In the genomic region with DNA sequence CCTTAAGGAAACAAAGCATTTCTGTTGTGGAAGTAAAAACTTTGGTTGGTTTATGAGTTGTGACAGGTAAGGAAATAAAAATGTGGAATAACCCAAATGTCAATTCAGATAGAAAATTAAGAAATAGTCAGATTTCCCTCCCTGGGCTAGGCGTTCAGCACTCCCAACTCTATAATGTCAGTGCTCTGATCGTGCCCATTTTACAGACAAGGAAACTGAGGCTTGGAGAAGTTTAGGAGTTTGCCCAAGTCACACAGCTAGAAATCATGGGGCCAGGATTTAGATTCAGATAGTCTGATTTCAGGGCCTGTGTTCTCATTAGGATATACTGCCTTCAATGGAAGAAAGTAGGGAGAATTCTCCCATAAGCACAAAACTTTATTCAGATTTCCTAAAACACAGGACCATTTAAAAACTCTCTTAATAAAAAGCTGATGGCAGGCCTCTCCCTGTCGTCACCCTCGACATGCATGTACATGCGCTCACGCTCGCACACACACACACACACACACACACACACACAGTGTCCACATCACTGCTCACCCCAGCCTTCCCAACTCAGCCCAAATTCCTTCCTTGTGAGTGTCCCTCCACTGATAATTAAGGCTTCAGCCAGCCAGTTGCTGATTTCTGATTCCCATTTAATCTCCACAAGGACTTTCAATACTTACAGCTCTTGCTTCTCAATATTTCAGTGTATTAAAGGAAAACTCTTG, we compare ENCODE assay signal across 12 cellular contexts. TPM values are rescaled to one million over a fixed set of nuclear protein-coding genes. Genes with fewer than 3 reads are reported as not detected.
DNase-seq lines count a peak whose midpoint lies in the region; ATAC-seq, FAIRE-seq and TF ChIP-seq lines count a peak whose summit lies in the region.
"Had no signal": no experiment of that assay in that cellular context is flagged by ENCODE, and none has a peak within 500 bp of the region (broad histone marks: within the 10 kb centered on the region; RNA-seq: fewer than 3 reads in every experiment).

No MANE protein-coding gene starts in this region.

- H3K27ac ChIP-seq in gastroesophageal sphincter (peak overlapping the region in 2 of 4 donors; percentile 52 to 55), pancreas (no peak overlapping the region)

- POLR2A ChIA-PET in BJ (lab: Charles Lee) = no interaction called here

- H3K36me3 ChIP-seq in BJ (ENCODE audit: control insufficient read depth, insufficient read depth, low read length) (no peaks in the 10 kb centered on the region), gastroesophageal sphincter (no peaks in the 10 kb centered on the region), pancreas (no peaks in the 10 kb centered on the region)

- H3K4me3 ChIP-seq in BJ (ENCODE audit: low read depth, low read length) (0 out of 2 replicates have a peak overlapping the region, but pooled peaks have one; percentile 1), gastroesophageal sphincter (no peak overlapping the region), pancreas (no peak overlapping the region)

- no peak for TF ChIP-seq EP300 in gastroesophageal sphincter (IDR thresholded peaks at IDR 0.05)

- no peak overlapping the region for H3K4me3 Mint-ChIP-seq in activated T-helper 17 cell treated with anti-CD3 and anti-CD28 coated beads, Interleukin-2, amount 50 U/mL, for 72 hours
- H3K4me3 Mint-ChIP-seq: CD4-positive, CD25-positive, alpha-beta regulatory T cell; endodermal cell; stimulated activated naive B cell treated with anti-CD40 and anti-IgM and Interleukin-4, amounts not matched to agents 10 μg/mL and 1 μg/mL and 100 μg/mL, for 72 hours had no signal

- intact Hi-C loops in pancreas (cut with DNase I) = no loop called here

- peak; percentile 65 for ATAC-seq in gastroesophageal sphincter
- peak in 3 of 4 donors; percentile 43 to 67 (median 62) for ATAC-seq in pancreas
- no peak for ATAC-seq in GM21529 (IDR thresholded peaks at IDR 0.05; ENCODE audit: unreplicated experiment)
- ATAC-seq in activated T-helper 17 cell treated with anti-CD3 and anti-CD28 coated beads, Interleukin-2, amount 50 U/mL, for 72 hours (replicated peaks) = no peak
- ATAC-seq: stimulated activated naive B cell treated with anti-CD40 and anti-IgM and Interleukin-4, amounts not matched to agents 10 μg/mL and 1 μg/mL and 100 μg/mL, for 72 hours had no signal

- no peaks in the 10 kb centered on the region for H3K36me3 Mint-ChIP-seq in activated T-helper 17 cell treated with anti-CD3 and anti-CD28 coated beads, Interleukin-2, amount 50 U/mL, for 72 hours (ENCODE audit: low read depth)
- H3K36me3 Mint-ChIP-seq: CD4-positive, CD25-positive, alpha-beta regulatory T cell; stimulated activated naive B cell treated with anti-CD40 and anti-IgM and Interleukin-4, amounts not matched to agents 10 μg/mL and 1 μg/mL and 100 μg/mL, for 72 hours had no signal

- WGBS in gastroesophageal sphincter (ENCODE audit: low coverage in 1 of 2), 2 donors = 76% methylated on average over 5 to 7 of the region's 7 CpGs
- 84% methylated on average over 7 of the region's 7 CpGs for WGBS in pancreas, 2 donors

- DNase-seq in BJ (ENCODE audit: low read depth) = peak; percentile 83
- DNase-seq in amniotic epithelial cell (ENCODE audit: low read depth) = peak; percentile 75
- no peak for DNase-seq in pancreas
- DNase-seq in OCI-M2 (lab: John Stamatoyannopoulos, UW; ENCODE audit: unreplicated experiment) = no peak
- DNase-seq in mesenteric fat pad (ENCODE audit: low spot score) = no peak
- DNase-seq: CD4-positive, CD25-positive, alpha-beta regulatory T cell; endodermal cell; NCI-H1436; stimulated activated naive B cell treated with anti-CD40 and anti-IgM and Interleukin-4, amounts not matched to agents 10 μg/mL and 1 μg/mL and 100 μg/mL, for 72 hours had no signal

- no peak for FAIRE-seq in pancreas (lab: Jason Lieb, UNC)

- H3K27me3 ChIP-seq in BJ (ENCODE audit: control insufficient read depth, insufficient read depth, low read length) = peaks cover 3% of the 10 kb centered on the region; the same call in 1 of the 2 replicates
- H3K27me3 ChIP-seq in gastroesophageal sphincter = no peaks in the 10 kb centered on the region
- no peaks in the 10 kb centered on the region for H3K27me3 ChIP-seq in pancreas

- H3K27me3 Mint-ChIP-seq in activated T-helper 17 cell treated with anti-CD3 and anti-CD28 coated beads, Interleukin-2, amount 50 U/mL, for 72 hours = peaks cover 13% of the 10 kb centered on the region

- no peak overlapping the region for H3K27ac Mint-ChIP-seq in activated T-helper 17 cell treated with anti-CD3 and anti-CD28 coated beads, Interleukin-2, amount 50 U/mL, for 72 hours
- H3K27ac Mint-ChIP-seq: CD4-positive, CD25-positive, alpha-beta regulatory T cell; endodermal cell; stimulated activated naive B cell treated with anti-CD40 and anti-IgM and Interleukin-4, amounts not matched to agents 10 μg/mL and 1 μg/mL and 100 μg/mL, for 72 hours had no signal

- no peaks in the 10 kb centered on the region for H3K9me3 ChIP-seq in gastroesophageal sphincter
- H3K9me3 ChIP-seq in pancreas = no peaks in the 10 kb centered on the region

- CTCF ChIA-PET in BJ (lab: Yijun Ruan, JAX) = interaction anchor here (0.6 kb wide), 1 partner anchor 39 kb away, joined by 3 read pairs; no protein-coding TSS in a partner anchor

- TF ChIP-seq POLR2A in gastroesophageal sphincter (IDR thresholded peaks at IDR 0.05) = no peak

- H3K4me1 Mint-ChIP-seq in activated T-helper 17 cell treated with anti-CD3 and anti-CD28 coated beads, Interleukin-2, amount 50 U/mL, for 72 hours = no peaks in the 10 kb centered on the region
- H3K4me1 Mint-ChIP-seq: CD4-positive, CD25-positive, alpha-beta regulatory T cell; stimulated activated naive B cell treated with anti-CD40 and anti-IgM and Interleukin-4, amounts not matched to agents 10 μg/mL and 1 μg/mL and 100 μg/mL, for 72 hours had no signal

- no peak for TF ChIP-seq CTCF in BJ (IDR thresholded peaks at IDR 0.05; ENCODE audit: insufficient read depth, low read depth, low read length)
- no peak for TF ChIP-seq CTCF in gastroesophageal sphincter (IDR thresholded peaks at IDR 0.05)
- no peak for TF ChIP-seq CTCF in pancreas (IDR thresholded peaks at IDR 0.05)

- no peaks in the 10 kb centered on the region for H3K9me3 Mint-ChIP-seq in activated T-helper 17 cell treated with anti-CD3 and anti-CD28 coated beads, Interleukin-2, amount 50 U/mL, for 72 hours

- H3K4me1 ChIP-seq in gastroesophageal sphincter (peaks cover 3 to 62% (median 10%) of the 10 kb centered on the region in 3 donors), pancreas (peaks cover 0 to 3% (median 0%) of the 10 kb centered on the region in 3 donors)

RNA-seq across cellular contexts. Expression of gene SLC14A2, which starts 49.1 kb away (rescaled TPM):
- 0.02 and 0.07 TPM in 2 replicates for polyA plus RNA-seq in BJ (2011; rRNA removed)
- polyA minus RNA-seq in BJ (2011; rRNA and poly(A)+ RNA removed) = 0.09 TPM in 1 of 2 replicates, not detected in the other
- under 1 TPM in 1 of 4 donors, not detected in 3; 0.15 TPM for total RNA-seq in gastroesophageal sphincter
- under 1 TPM in 1 of 6 donors, not detected in 5; 0.04 TPM for total RNA-seq in pancreas
- under 1 TPM in 1 of 2 donors, not detected in 1; 0.07 TPM for polyA plus RNA-seq in pancreas
- under 1 TPM; 0.09 to 0.11 TPM for total RNA-seq in activated T-helper 17 cell treated with anti-CD3 and anti-CD28 coated beads, Interleukin-2, amount 50 U/mL, for 72 hours
- 0.45 TPM for total RNA-seq in mesenteric fat pad

Comparison
In these comparisons a context has a peak if more than half of its experiments do, and no peak if none do; other contexts are left out.
1. DNase-seq: peak in BJ (single experiment) and amniotic epithelial cell (single experiment); none in pancreas (0 of 6), OCI-M2 (single experiment) and mesenteric fat pad (single experiment).
2. ATAC-seq: peak in gastroesophageal sphincter (single experiment) and pancreas (3 of 4); none in GM21529 (single experiment) and activated T-helper 17 cell treated with anti-CD3 and anti-CD28 coated beads, Interleukin-2, amount 50 U/mL, for 72 hours (single experiment).